In the genomic region with DNA sequence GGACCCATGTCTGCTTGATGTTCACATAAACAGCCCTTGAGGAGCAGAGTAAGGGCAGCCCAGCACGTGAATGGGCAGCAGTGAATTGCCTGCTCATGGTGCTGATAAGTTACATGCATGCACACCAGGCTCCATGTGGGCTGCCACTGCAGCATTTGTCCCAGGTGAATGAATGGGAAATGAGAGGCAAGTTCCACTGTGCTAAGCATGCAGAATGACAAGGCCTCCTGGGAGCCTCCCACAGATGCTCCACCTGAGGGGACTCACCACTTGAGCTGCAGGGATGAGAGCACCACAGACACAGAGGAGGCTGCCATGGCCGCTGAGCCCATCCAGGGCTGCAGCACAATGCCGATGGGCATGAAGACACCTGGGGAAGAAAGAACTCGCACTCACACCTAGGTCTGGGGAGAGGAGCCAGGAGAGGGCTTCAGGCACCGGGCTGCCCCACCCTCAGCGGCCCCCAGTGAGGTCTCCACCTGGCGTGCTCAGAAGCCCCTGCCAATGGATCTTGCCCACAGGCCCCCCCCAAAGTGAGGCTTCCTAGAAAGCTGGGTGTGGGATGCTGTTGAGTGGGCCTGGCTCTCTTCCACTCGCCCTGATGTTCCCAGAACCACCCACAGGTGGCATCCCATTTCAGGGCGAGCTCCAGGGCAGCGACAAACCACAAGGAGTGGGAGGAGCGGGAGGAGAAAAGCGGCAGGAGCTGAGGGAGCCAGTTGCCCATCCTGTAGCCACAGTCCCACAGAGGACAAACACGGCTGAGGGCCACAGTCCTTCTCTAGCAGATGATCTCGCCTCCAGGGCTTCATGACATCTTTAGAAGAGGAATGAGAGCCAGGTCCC, we compare ENCODE assay signal across 10 cellular contexts.
DNase-seq lines count a peak whose midpoint lies in the region; ATAC-seq and TF ChIP-seq lines count a peak whose summit lies in the region.
"Had no signal": no experiment of that assay in that cellular context is flagged by ENCODE, and none has a peak within 500 bp of the region (broad histone marks: within the 10 kb centered on the region; RNA-seq: fewer than 3 reads in every experiment).

No MANE protein-coding gene starts in this region.

- in situ Hi-C loops in IMR-90 (cut with MboI; ENCODE audit: low sequenced_read_pairs): no loop called here

- H2BK120ac ChIP-seq in IMR-90 (ENCODE audit: low read depth, low read length) (no peak overlapping the region), mesendoderm (ENCODE audit: low read depth, low read length) (no peak overlapping the region)

- H3K4me1 ChIP-seq in IMR-90 (ENCODE audit: control insufficient read depth, insufficient read depth, low read length) (no peaks in the 10 kb centered on the region), breast epithelium (no peaks in the 10 kb centered on the region), mesendoderm (ENCODE audit: control insufficient read depth, low read depth, low read length) (no peaks in the 10 kb centered on the region)

- DNase-seq in DMS53 treated with DMSO at 0.1 percent for 48 hours (lab: John Stamatoyannopoulos, UW; ENCODE audit: unreplicated experiment) (peak; percentile 7), IMR-90 (no peak), breast epithelium (ENCODE audit: low spot score in 2 of 2) (no peak), mesendoderm (peak; percentile 65), NCI-H446 (lab: John Stamatoyannopoulos, UW) (no peak)
- no peak for DNase-seq in activated CD4-positive, CD25-positive, alpha-beta regulatory T cell treated with anti-CD3 and anti-CD28 coated beads, Interleukin-2, amount 50 U/mL, for 72 hours
- DNase-seq in central memory CD4-positive, alpha-beta T cell: no peak
- DNase-seq: hippocampal formation had no signal

- no peak overlapping the region for H2BK20ac ChIP-seq in IMR-90 (ENCODE audit: low read depth, low read length)

- no peak overlapping the region for H2AK9ac ChIP-seq in IMR-90 (replicated peaks; ENCODE audit: low read depth, low read length, poor library complexity)

- no peak overlapping the region for H3K18ac ChIP-seq in IMR-90 (ENCODE audit: low read depth, low read length)
- no peak overlapping the region for H3K18ac ChIP-seq in mesendoderm (ENCODE audit: low read length)

- H4K91ac ChIP-seq in IMR-90 (ENCODE audit: insufficient read depth, low read depth, low read length): no peak overlapping the region

- no peak overlapping the region for H2BK15ac ChIP-seq in IMR-90 (ENCODE audit: low read depth, low read length)
- H2BK15ac ChIP-seq in mesendoderm (replicated peaks; ENCODE audit: low read depth): no peak overlapping the region

- H3K27me3 ChIP-seq in IMR-90 (ENCODE audit: control insufficient read depth, insufficient read depth, low read length): no peaks in the 10 kb centered on the region
- H3K27me3 ChIP-seq in breast epithelium: no peaks in the 10 kb centered on the region
- H3K27me3 ChIP-seq in mesendoderm (ENCODE audit: insufficient read depth, low read length, poor library complexity): no peaks in the 10 kb centered on the region

- peaks cover 1% of the 10 kb centered on the region; the same call in 1 of the 2 replicates for H3K36me3 ChIP-seq in IMR-90 (ENCODE audit: control insufficient read depth, insufficient read depth, low read length)
- H3K36me3 ChIP-seq in breast epithelium: no peaks in the 10 kb centered on the region
- H3K36me3 ChIP-seq in mesendoderm (ENCODE audit: control insufficient read depth, insufficient read depth, low read length): no peaks in the 10 kb centered on the region

- POLR2A ChIA-PET in IMR-90 (lab: Charles Lee; ENCODE audit: unreplicated experiment): no interaction called here

- H3K4ac ChIP-seq in IMR-90 (ENCODE audit: low read depth, low read length) (no peak overlapping the region), mesendoderm (ENCODE audit: low read depth, low read length) (no peak overlapping the region)

- no peak overlapping the region for H2AFZ ChIP-seq in IMR-90 (replicated peaks; ENCODE audit: low read length, poor library complexity)

- TF ChIP-seq CTCF in IMR-90 (conservative IDR thresholded peaks at IDR 0.05; ENCODE audit: low read depth, low read length) (peak; percentile 14; the same call in 1 of the 2 replicates), breast epithelium (IDR thresholded peaks at IDR 0.05) (peak in 2 of 3 donors; percentile 48)

- H3K27ac ChIP-seq in IMR-90 (ENCODE audit: insufficient read depth, low read length) (no peak overlapping the region), breast epithelium (no peak overlapping the region), mesendoderm (ENCODE audit: low read depth, low read length) (no peak overlapping the region)
- H3K27ac ChIP-seq: KMS-11 had no signal

- no peak overlapping the region for H3K9ac ChIP-seq in IMR-90 (ENCODE audit: low read depth, low read length)
- H3K9ac ChIP-seq in mesendoderm (ENCODE audit: low read length): no peak overlapping the region
- H3K9ac ChIP-seq: KMS-11 had no signal

- WGBS in IMR-90 (ENCODE audit: extremely low coverage in 2 of 2, insufficient read length in 1 of 2), 2 experiments: 83% methylated on average over 3 of the region's 14 CpGs; no CpG with 5 or more reads in 1 of the 2 experiments
- WGBS in mesendoderm (ENCODE audit: extremely low coverage, insufficient coverage, low lambda C conversion rate): no CpG with 5 or more reads among the region's 14 CpGs

- H3K9me1 ChIP-seq in IMR-90 (ENCODE audit: insufficient read depth, low read length): no peaks in the 10 kb centered on the region

- H3K79me1 ChIP-seq in IMR-90 (ENCODE audit: low read depth in 1 of 2, low read length in 2 of 2) (no peaks in the 10 kb centered on the region), mesendoderm (ENCODE audit: low read length) (no peaks in the 10 kb centered on the region)

- H4K8ac ChIP-seq in IMR-90 (ENCODE audit: low read depth in 2 of 2, low read length in 2 of 2): no peak overlapping the region
- H4K8ac ChIP-seq in mesendoderm (ENCODE audit: low read depth, low read length): no peak overlapping the region

- no peak overlapping the region for H3K56ac ChIP-seq in IMR-90 (ENCODE audit: extremely low read depth, insufficient read depth, low read length)
- no peak overlapping the region for H3K56ac ChIP-seq in mesendoderm (ENCODE audit: low read length)

- H3K14ac ChIP-seq in IMR-90 (replicated peaks; ENCODE audit: low read depth, low read length): no peak overlapping the region

- H3K9me3 ChIP-seq in IMR-90 (ENCODE audit: control insufficient read depth, insufficient read depth, low read length) (no peaks in the 10 kb centered on the region), breast epithelium (no peaks in the 10 kb centered on the region)

- dilution Hi-C loops in IMR-90 (cut with HindIII; ENCODE audit: low sequenced_read_pairs, unreplicated experiment): no loop called here

- H3K79me2 ChIP-seq in mesendoderm (ENCODE audit: control insufficient read depth, insufficient read depth, low read length): no peaks in the 10 kb centered on the region

- no peak overlapping the region for H3K4me2 ChIP-seq in IMR-90 (ENCODE audit: low read depth, low read length)
- no peak overlapping the region for H3K4me2 ChIP-seq in mesendoderm (ENCODE audit: low read length)
- H3K4me2 ChIP-seq: KMS-11 had no signal

- intact Hi-C loops in IMR-90 (cut with micrococcal nuclease): no loop called here
- intact Hi-C loops in breast epithelium (cut with DNase I; ENCODE audit: low total_unique reads): no loop called here

- H2AK5ac ChIP-seq in IMR-90 (ENCODE audit: low read depth, low read length): no peak overlapping the region
- H2AK5ac ChIP-seq in mesendoderm (ENCODE audit: low read length): no peak overlapping the region

- BruUV-seq in IMR-90 (replicated peaks; lab: Mats Ljungman, UMichigan): no TSS peak

- H3K4me3 ChIP-seq in IMR-90 (ENCODE audit: insufficient read depth, low read depth, low read length): no peak overlapping the region
- H3K4me3 ChIP-seq in breast epithelium: no peak overlapping the region
- H3K4me3 ChIP-seq in mesendoderm (ENCODE audit: low read length): no peak overlapping the region

- no peaks in the 10 kb centered on the region for H4K20me1 ChIP-seq in IMR-90 (ENCODE audit: insufficient read depth, low read length)

- TF ChIP-seq RAD21 in IMR-90 (IDR thresholded peaks at IDR 0.05; ENCODE audit: low read length): 0 out of 2 replicates have a peak, but pooled peaks have one; percentile 10

- TF ChIP-seq POLR2A in IMR-90 (IDR thresholded peaks at IDR 0.05; ENCODE audit: low read depth, low read length): no peak
- no peak for TF ChIP-seq POLR2A in breast epithelium (IDR thresholded peaks at IDR 0.05)

- H3K23ac ChIP-seq in IMR-90 (ENCODE audit: low read depth, low read length) (no peak overlapping the region), mesendoderm (ENCODE audit: low read length) (no peak overlapping the region)

- CTCF ChIA-PET in IMR-90 (lab: Yijun Ruan, JAX): no interaction called here

- no peak overlapping the region for H4K5ac ChIP-seq in IMR-90 (ENCODE audit: low read depth, low read length)
- no peak overlapping the region for H4K5ac ChIP-seq in mesendoderm (ENCODE audit: low read length)

- ATAC-seq in IMR-90 (ENCODE audit: low read depth) (0 out of 2 replicates have a peak, but pooled peaks have one; percentile 35), GM18861 (IDR thresholded peaks at IDR 0.05; ENCODE audit: unreplicated experiment) (no peak)

- H2BK5ac ChIP-seq in IMR-90 (ENCODE audit: low read depth, low read length, poor library complexity, severe bottlenecking): no peak overlapping the region
- no peak overlapping the region for H2BK5ac ChIP-seq in mesendoderm (ENCODE audit: low read length)

TF ChIP-seq in IMR-90, 13 proteins besides CTCF, POLR2A, EP300 and RAD21:
- 0 out of 2 replicates have a peak, but pooled peaks have one; percentile 7 for TF ChIP-seq SMC3 (IDR thresholded peaks at IDR 0.05; ENCODE audit: low read depth, low read length)
- no peak for TF ChIP-seq RCOR1 (IDR thresholded peaks at IDR 0.05; ENCODE audit: insufficient replicate concordance, low read length)

Comparison
In these comparisons a context has a peak if more than half of its experiments do, and no peak if none do; other contexts are left out.
1. DNase-seq: peak in DMS53 treated with DMSO at 0.1 percent for 48 hours (single experiment) and mesendoderm (single experiment); none in IMR-90 (single experiment), breast epithelium (0 of 2), NCI-H446 (0 of 2), activated CD4-positive, CD25-positive, alpha-beta regulatory T cell treated with anti-CD3 and anti-CD28 coated beads, Interleukin-2, amount 50 U/mL, for 72 hours (single experiment) and central memory CD4-positive, alpha-beta T cell (single experiment).